ENCODE assay signal across 2 cellular contexts in the genomic region with DNA sequence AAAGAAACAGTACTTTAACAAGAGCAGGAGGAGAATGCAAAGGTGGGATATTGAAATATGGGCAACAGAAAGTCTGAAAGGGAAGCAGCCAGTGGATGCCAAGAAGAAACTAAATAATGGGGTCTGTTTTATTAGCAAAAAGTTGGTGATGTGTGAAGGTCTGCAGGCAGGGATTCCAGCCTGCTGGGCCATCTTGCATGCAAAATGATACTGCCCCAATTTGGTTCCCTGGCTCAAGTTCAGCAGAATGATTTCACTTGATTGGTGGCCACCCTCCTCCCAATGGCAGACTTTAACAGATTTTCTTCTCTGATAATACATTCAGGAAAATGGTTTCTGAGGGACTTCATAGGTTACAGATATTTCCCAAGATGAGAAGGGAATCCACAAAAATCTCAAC.
TF ChIP-seq lines count a peak whose summit lies in the region.

No MANE protein-coding gene starts in this region.

TF ChIP-seq in HepG2, 621 proteins besides CTCF, POLR2A, EP300 and RAD21 (continues in another document):
- TF ChIP-seq TBX3 (IDR thresholded peaks at IDR 0.05; ENCODE audit: borderline replicate concordance) = no peak
- TF ChIP-seq, protein P1, sequence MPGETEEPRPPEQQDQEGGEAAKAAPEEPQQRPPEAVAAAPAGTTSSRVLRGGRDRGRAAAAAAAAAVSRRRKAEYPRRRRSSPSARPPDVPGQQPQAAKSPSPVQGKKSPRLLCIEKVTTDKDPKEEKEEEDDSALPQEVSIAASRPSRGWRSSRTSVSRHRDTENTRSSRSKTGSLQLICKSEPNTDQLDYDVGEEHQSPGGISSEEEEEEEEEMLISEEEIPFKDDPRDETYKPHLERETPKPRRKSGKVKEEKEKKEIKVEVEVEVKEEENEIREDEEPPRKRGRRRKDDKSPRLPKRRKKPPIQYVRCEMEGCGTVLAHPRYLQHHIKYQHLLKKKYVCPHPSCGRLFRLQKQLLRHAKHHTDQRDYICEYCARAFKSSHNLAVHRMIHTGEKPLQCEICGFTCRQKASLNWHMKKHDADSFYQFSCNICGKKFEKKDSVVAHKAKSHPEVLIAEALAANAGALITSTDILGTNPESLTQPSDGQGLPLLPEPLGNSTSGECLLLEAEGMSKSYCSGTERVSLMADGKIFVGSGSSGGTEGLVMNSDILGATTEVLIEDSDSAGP (CRISPR knock-in tag; IDR thresholded peaks at IDR 0.05; ENCODE audit: borderline replicate concordance) = no peak
- no peak for TF ChIP-seq ZNF609 (CRISPR knock-in tag; IDR thresholded peaks at IDR 0.05; ENCODE audit: borderline replicate concordance)
- TF ChIP-seq TCF7 (IDR thresholded peaks at IDR 0.05; ENCODE audit: low read depth) = no peak
- no peak for TF ChIP-seq DMTF1 (CRISPR knock-in tag; IDR thresholded peaks at IDR 0.05)
- no peak for TF ChIP-seq NR0B2 (CRISPR knock-in tag; IDR thresholded peaks at IDR 0.05)
- TF ChIP-seq HNRNPL (IDR thresholded peaks at IDR 0.05; ENCODE audit: low read depth, low read length) = no peak
- TF ChIP-seq SNRNP70 (IDR thresholded peaks at IDR 0.05; ENCODE audit: low read depth, low read length) = no peak
- no peak for TF ChIP-seq DNMT1 (CRISPR knock-in tag; IDR thresholded peaks at IDR 0.05)
- peak; percentile 4 for TF ChIP-seq ASH2L (IDR thresholded peaks at IDR 0.05; ENCODE audit: insufficient read length, low read depth, low read length)
- 0 out of 2 replicates have a peak, but pooled peaks have one; percentile 1 for TF ChIP-seq ZNF362 (CRISPR knock-in tag; IDR thresholded peaks at IDR 0.05; ENCODE audit: borderline replicate concordance)
- TF ChIP-seq ZNF761 (CRISPR knock-in tag; conservative IDR thresholded peaks at IDR 0.05) = no peak
- no peak for TF ChIP-seq MIER3 (CRISPR knock-in tag; IDR thresholded peaks at IDR 0.05; ENCODE audit: borderline replicate concordance)
- TF ChIP-seq ESRRA (CRISPR knock-in tag; IDR thresholded peaks at IDR 0.05; ENCODE audit: low read depth) = no peak

TF ChIP-seq in GM12891, 5 proteins besides CTCF, POLR2A, EP300 and RAD21:
- TF ChIP-seq SPI1 (IDR thresholded peaks at IDR 0.05; ENCODE audit: low read depth, low read length) (no peak), PAX5 (IDR thresholded peaks at IDR 0.05; ENCODE audit: insufficient read depth, low read length, severe bottlenecking) (no peak), TAF1 (IDR thresholded peaks at IDR 0.05; ENCODE audit: low read depth, low read length) (no peak), POU2F2 (IDR thresholded peaks at IDR 0.05; ENCODE audit: low read depth, low read length) (no peak), POLR2AphosphoS5 (IDR thresholded peaks at IDR 0.05; ENCODE audit: low read depth, low read length) (no peak)
